9 cellular contexts compared by ENCODE assay signal in the genomic region with DNA sequence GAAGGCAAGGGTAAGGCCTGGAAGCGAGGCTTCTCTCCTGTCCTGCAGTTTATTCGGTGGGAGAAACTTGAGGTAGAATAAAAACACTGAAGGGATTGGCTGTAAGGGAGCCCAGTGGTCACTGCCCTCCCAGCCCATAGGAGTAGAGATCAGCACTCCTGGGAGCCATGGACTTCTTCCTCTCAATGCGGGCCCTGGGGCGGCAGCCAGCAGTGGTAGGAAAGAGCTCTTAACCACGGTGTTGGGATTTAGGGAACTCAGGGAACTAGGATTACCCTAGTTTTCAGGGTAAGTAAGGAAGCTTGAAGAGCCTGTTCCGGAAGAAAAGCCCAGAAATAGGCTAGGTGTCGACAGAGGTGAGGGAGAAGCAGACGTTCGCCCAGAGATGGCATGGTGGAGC. TPM values are rescaled to one million over a fixed set of nuclear protein-coding genes. Genes with fewer than 3 reads are reported as not detected.
A peak's percentile ranks its signal among the peaks of the same experiment; 100 is the strongest.
DNase-seq lines count a peak whose midpoint lies in the region; ATAC-seq and TF ChIP-seq lines count a peak whose summit lies in the region.
"Had no signal": no experiment of that assay in that cellular context is flagged by ENCODE, and none has a peak within 500 bp of the region (broad histone marks: within the 10 kb centered on the region; RNA-seq: fewer than 3 reads in every experiment).

No MANE protein-coding gene starts in this region.

- H3K9me3 ChIP-seq in BLaER1 (no peaks in the 10 kb centered on the region), gastroesophageal sphincter (no peaks in the 10 kb centered on the region), psoas muscle (no peaks in the 10 kb centered on the region)
- H3K9me3 ChIP-seq: A549 had no signal

- TF ChIP-seq POLR2A in gastroesophageal sphincter (IDR thresholded peaks at IDR 0.05): no peak

- no peak for ATAC-seq in gastroesophageal sphincter
- no peak for ATAC-seq in psoas muscle
- no peak for ATAC-seq in HG02938 (IDR thresholded peaks at IDR 0.05; ENCODE audit: unreplicated experiment)
- ATAC-seq in GM21737 (IDR thresholded peaks at IDR 0.05; ENCODE audit: unreplicated experiment): no peak
- no peak for ATAC-seq in HG02763 (IDR thresholded peaks at IDR 0.05; ENCODE audit: unreplicated experiment)
- ATAC-seq: A549 had no signal

- no peak overlapping the region for H3K27ac ChIP-seq in BLaER1
- peak overlapping the region in 3 of 4 donors; percentile 58 to 98 (median 68) for H3K27ac ChIP-seq in gastroesophageal sphincter
- H3K27ac ChIP-seq in psoas muscle: peak overlapping the region; percentile 37
- H3K27ac ChIP-seq: A549 had no signal

- H3K4me3 ChIP-seq in BLaER1 (no peak overlapping the region), gastroesophageal sphincter (no peak overlapping the region), psoas muscle (no peak overlapping the region)
- H3K4me3 ChIP-seq: A549 had no signal

- no peak for DNase-seq in psoas muscle
- DNase-seq: activated T-cell treated with anti-CD3 and anti-CD28 coated beads for 4 hours, anterior cingulate cortex had no signal

- TF ChIP-seq EP300 in gastroesophageal sphincter (IDR thresholded peaks at IDR 0.05): no peak

- no peaks in the 10 kb centered on the region for H4K20me1 ChIP-seq in BLaER1

- H3K4me2 ChIP-seq in BLaER1: peak overlapping the region; percentile 51
- H3K4me2 ChIP-seq: A549 had no signal

- no peak overlapping the region for H3K9ac ChIP-seq in BLaER1

- intact Hi-C loops in psoas muscle (cut with DNase I): loop anchor here (5.0 kb wide), 2 partner anchors 40 to 45 kb away; no protein-coding TSS in a partner anchor

- TF ChIP-seq CTCF in gastroesophageal sphincter (IDR thresholded peaks at IDR 0.05) (no peak), psoas muscle (IDR thresholded peaks at IDR 0.05) (no peak)

- peaks cover 44% of the 10 kb centered on the region for H3K4me1 ChIP-seq in BLaER1
- H3K4me1 ChIP-seq in gastroesophageal sphincter: peaks cover 4 to 69% (median 10%) of the 10 kb centered on the region in 3 donors
- H3K4me1 ChIP-seq in psoas muscle: peaks cover 10% of the 10 kb centered on the region

- 72% methylated on average over 7 of the region's 9 CpGs; no CpG with 5 or more reads in 1 of the 2 donors for WGBS in gastroesophageal sphincter (ENCODE audit: low coverage in 1 of 2), 2 donors
- 74 to 79% (median 79%) methylated on average over 9 of the region's 9 CpGs for WGBS in psoas muscle, 3 donors

- H3K27me3 ChIP-seq in BLaER1 (no peaks in the 10 kb centered on the region), gastroesophageal sphincter (no peaks in the 10 kb centered on the region), psoas muscle (ENCODE audit: insufficient read depth in 3 of 3, low read length in 2 of 3) (no peaks in the 10 kb centered on the region)

- H3K36me3 ChIP-seq in BLaER1: no peaks in the 10 kb centered on the region
- H3K36me3 ChIP-seq in gastroesophageal sphincter: peaks cover 0 to 79% of the 10 kb centered on the region in 2 donors
- peaks cover 14 to 97% of the 10 kb centered on the region in 2 donors for H3K36me3 ChIP-seq in psoas muscle (ENCODE audit: insufficient read depth in 1 of 2, low read depth in 1 of 2)

RNA-seq across cellular contexts. Expression of a gene that starts 23.8 kb away (rescaled TPM):
- total RNA-seq in gastroesophageal sphincter (10 to 100 TPM; 31.9 to 46.9 (median 35.7) TPM), psoas muscle (10 to 100 TPM in 3 of 4 donors, 1 to 10 TPM in 1; 9.1 to 17.8 (median 11.7) TPM)
- 10 to 100 TPM; 16.0 to 18.1 (median 17.5) TPM for polyA plus RNA-seq in psoas muscle

RNA-seq across cellular contexts. Expression of a gene that starts 40.5 kb away (rescaled TPM):
- total RNA-seq in gastroesophageal sphincter: 1 to 10 TPM in 1 of 4 donors, under 1 TPM in 3; 0.39 to 1.4 (median 0.69) TPM
- 1 to 10 TPM in 1 of 4 donors, under 1 TPM in 3; 0.54 to 1.2 (median 0.72) TPM for total RNA-seq in psoas muscle
- polyA plus RNA-seq in psoas muscle: 1 to 10 TPM; 1.3 to 2.1 (median 1.7) TPM

RNA-seq across cellular contexts. Expression of a gene that starts 49.7 kb away (rescaled TPM):
- total RNA-seq in gastroesophageal sphincter: 10 to 100 TPM; 16.8 to 25.8 (median 19.9) TPM
- total RNA-seq in psoas muscle: 10 to 100 TPM; 31.6 to 45.4 (median 37.0) TPM
- 100 to 1,000 TPM in 1 of 3 donors, 10 to 100 TPM in 2; 41.0 to 141 (median 73.5) TPM for polyA plus RNA-seq in psoas muscle

RNA-seq across cellular contexts. Expression of a gene that starts 53.6 kb away (rescaled TPM):
- 10 to 100 TPM; 47.5 to 84.5 (median 65.4) TPM for total RNA-seq in gastroesophageal sphincter
- 100 to 1,000 TPM in 2 of 4 donors, 10 to 100 TPM in 2; 41.1 to 116 (median 89.6) TPM for total RNA-seq in psoas muscle
- 10 to 100 TPM; 51.7 to 62.7 (median 61.0) TPM for polyA plus RNA-seq in psoas muscle

RNA-seq across cellular contexts. Expression of a gene that starts 54.7 kb away (rescaled TPM):
- total RNA-seq in gastroesophageal sphincter (10 to 100 TPM; 24.4 to 33.9 (median 26.0) TPM), psoas muscle (10 to 100 TPM; 45.2 to 67.9 (median 55.2) TPM)
- 100 to 1,000 TPM in 1 of 3 donors, 10 to 100 TPM in 2; 71.0 to 108 (median 89.2) TPM for polyA plus RNA-seq in psoas muscle
